ENCODE assay signal across 18 cellular contexts in genomic region chr6:82056567-82056966, GRCh38.
A peak's percentile ranks its signal among the peaks of the same experiment; 100 is the strongest.
DNase-seq lines count a peak whose midpoint lies in the region; ATAC-seq and TF ChIP-seq lines count a peak whose summit lies in the region.
"Had no signal": no experiment of that assay in that cellular context is flagged by ENCODE, and none has a peak within 500 bp of the region (broad histone marks: within the 10 kb centered on the region; RNA-seq: fewer than 3 reads in every experiment).

No MANE protein-coding gene starts in this region.

- TF ChIP-seq RAD21 in HCT116 (IDR thresholded peaks at IDR 0.05; ENCODE audit: low read depth) (no peak), SK-N-SH (IDR thresholded peaks at IDR 0.05; ENCODE audit: low read length) (no peak)

- no peaks in the 10 kb centered on the region for H3K4me1 ChIP-seq in Caco-2
- no peaks in the 10 kb centered on the region for H3K4me1 ChIP-seq in HCT116 (ENCODE audit: control insufficient read depth in 1 of 2, insufficient read depth in 2 of 2, low read length in 2 of 2)
- H3K4me1 ChIP-seq in foreskin keratinocyte = no peaks in the 10 kb centered on the region
- H3K4me1 ChIP-seq in SK-N-SH (ENCODE audit: control insufficient read depth in 1 of 2, insufficient read depth in 2 of 2, low read depth in 1 of 2, low read length in 1 of 2) = peaks cover 8 to 10% of the 10 kb centered on the region in 2 experiments; a peak in 3 of 4 replicates
- H3K4me1 ChIP-seq: A549 had no signal

- no peaks in the 10 kb centered on the region for H3K36me3 ChIP-seq in Caco-2 (ENCODE audit: control insufficient read depth, insufficient read depth, low read length)
- no peaks in the 10 kb centered on the region for H3K36me3 ChIP-seq in HCT116 (ENCODE audit: control insufficient read depth in 1 of 2, insufficient read depth in 2 of 2, low read length in 2 of 2)
- no peaks in the 10 kb centered on the region for H3K36me3 ChIP-seq in SK-N-SH (replicated peaks in 1 of 2; ENCODE audit: control insufficient read depth in 1 of 2, insufficient read depth in 2 of 2, low read length in 1 of 2)

- 78% methylated on average over 1 of the region's 1 CpG for WGBS in SK-N-SH (ENCODE audit: low lambda C conversion rate)

- no peaks in the 10 kb centered on the region for H3K9me3 Mint-ChIP-seq in Caco-2 (ENCODE audit: unreplicated experiment)
- H3K9me3 Mint-ChIP-seq in stimulated activated naive B cell treated with anti-CD40 and anti-IgM and Interleukin-4, amounts not matched to agents 10 μg/mL and 1 μg/mL and 100 μg/mL, for 72 hours = peaks cover 3 to 4% of the 10 kb centered on the region in 2 donors
- H3K9me3 Mint-ChIP-seq: CD4-positive, alpha-beta T cell; H9 had no signal

- H3K9me3 ChIP-seq in Caco-2 (no peaks in the 10 kb centered on the region), HCT116 (ENCODE audit: control insufficient read depth in 1 of 2, insufficient read depth in 1 of 2, low read depth in 1 of 2, low read length in 2 of 2) (no peaks in the 10 kb centered on the region), SK-N-SH (no peaks in the 10 kb centered on the region)
- H3K9me3 ChIP-seq: A549 had no signal

- no peaks in the 10 kb centered on the region for H3K36me3 Mint-ChIP-seq in Caco-2 (ENCODE audit: insufficient read depth, unreplicated experiment)
- H3K36me3 Mint-ChIP-seq in stimulated activated naive B cell treated with anti-CD40 and anti-IgM and Interleukin-4, amounts not matched to agents 10 μg/mL and 1 μg/mL and 100 μg/mL, for 72 hours = no peaks in the 10 kb centered on the region

- H2AFZ ChIP-seq in HCT116 (ENCODE audit: low read depth, low read length, poor library complexity, severe bottlenecking) (no peak overlapping the region), SK-N-SH (ENCODE audit: low read depth) (no peak overlapping the region)

- no peak for TF ChIP-seq POLR2A in HCT116 (IDR thresholded peaks at IDR 0.05; ENCODE audit: borderline replicate concordance, extremely low read depth, insufficient read depth, insufficient read length)

- H3K27me3 Mint-ChIP-seq in Caco-2 (ENCODE audit: insufficient read depth, unreplicated experiment) = no peaks in the 10 kb centered on the region
- peaks cover 0 to 12% of the 10 kb centered on the region in 2 donors for H3K27me3 Mint-ChIP-seq in stimulated activated naive B cell treated with anti-CD40 and anti-IgM and Interleukin-4, amounts not matched to agents 10 μg/mL and 1 μg/mL and 100 μg/mL, for 72 hours

- BruUV-seq in Caco-2 (replicated peaks; lab: Mats Ljungman, UMichigan) = no TSS peak
- BruUV-seq in HCT116 (replicated peaks; lab: Mats Ljungman, UMichigan) = no TSS peak

- H3K4me3 ChIP-seq in Caco-2 (ENCODE audit: low read depth, low read length) (no peak overlapping the region), HCT116 (replicated peaks in 1 of 2; ENCODE audit: low read depth in 1 of 2, low read length in 2 of 2) (no peak overlapping the region), SK-N-SH (ENCODE audit: low read depth in 2 of 2, low read length in 1 of 2) (no peak overlapping the region)
- H3K4me3 ChIP-seq: A549, GM12878 had no signal

- H3K27me3 ChIP-seq in Caco-2 (replicated peaks; ENCODE audit: control insufficient read depth, insufficient read depth, low read length) (no peaks in the 10 kb centered on the region), HCT116 (ENCODE audit: insufficient read depth, low read length) (no peaks in the 10 kb centered on the region), foreskin keratinocyte (peaks cover 4% of the 10 kb centered on the region), SK-N-SH (ENCODE audit: insufficient read depth) (no peaks in the 10 kb centered on the region)

- ATAC-seq in HCT116 (peak; percentile 61; the same call in 1 of the 2 replicates), foreskin keratinocyte (no peak)
- no peak for ATAC-seq in stimulated activated naive B cell treated with anti-CD40 and anti-IgM and Interleukin-4, amounts not matched to agents 10 μg/mL and 1 μg/mL and 100 μg/mL, for 72 hours (replicated peaks)
- ATAC-seq: A549, GM12878 had no signal

- in situ Hi-C loops in SK-MEL-5 (cut with HindIII; ENCODE audit: low pct_unique_long_range_greater_than_20kb, low sequenced_read_pairs) = no loop called here

- H3K79me2 ChIP-seq in HCT116 (ENCODE audit: insufficient read depth, low read length) = no peaks in the 10 kb centered on the region
- no peaks in the 10 kb centered on the region for H3K79me2 ChIP-seq in SK-N-SH (ENCODE audit: insufficient read depth)

- H3K9me2 ChIP-seq in HCT116 (ENCODE audit: insufficient read depth) = no peaks in the 10 kb centered on the region
- no peaks in the 10 kb centered on the region for H3K9me2 ChIP-seq in SK-N-SH

- POLR2A ChIA-PET in Caco-2 (lab: Charles Lee) (no interaction called here), HCT116 (lab: Charles Lee) (no interaction called here), SK-N-SH (lab: Yijun Ruan, JAX) (no interaction called here)

- no peak overlapping the region for H3K9ac ChIP-seq in HCT116 (ENCODE audit: low read length)
- no peak overlapping the region for H3K9ac ChIP-seq in SK-N-SH

- H3K27ac ChIP-seq in HCT116 (ENCODE audit: low read depth, low read length) (no peak overlapping the region), foreskin keratinocyte (no peak overlapping the region), SK-N-SH (ENCODE audit: low read depth in 2 of 2, low read length in 1 of 2) (no peak overlapping the region)
- H3K27ac ChIP-seq: A549, C4-2B, HL-60 had no signal

- no peak overlapping the region for H3K4me3 Mint-ChIP-seq in Caco-2 (ENCODE audit: unreplicated experiment)
- H3K4me3 Mint-ChIP-seq in stimulated activated naive B cell treated with anti-CD40 and anti-IgM and Interleukin-4, amounts not matched to agents 10 μg/mL and 1 μg/mL and 100 μg/mL, for 72 hours = no peak overlapping the region
- H3K4me3 Mint-ChIP-seq: CD4-positive, alpha-beta T cell; H9 had no signal

- RAD21 ChIA-PET in HCT116 (lab: Charles Lee; ENCODE audit: low non-redundant PET in 1 of 2, low total read pairs in 2 of 2, uncharacterized antibody in 2 of 2, unreplicated experiment in 2 of 2) = no interaction called here

- no peak for DNase-seq in Caco-2
- DNase-seq in HCT116 (ENCODE audit: low read depth, low spot score) = no peak
- DNase-seq in SK-MEL-5 (ENCODE audit: low read depth, low spot score) = peak; percentile 28
- DNase-seq in foreskin keratinocyte = no peak
- no peak for DNase-seq in 8988T
- DNase-seq in DMS79 (lab: John Stamatoyannopoulos, UW) = no peak
- no peak for DNase-seq in stimulated activated naive B cell treated with anti-CD40 and anti-IgM and Interleukin-4, amounts not matched to agents 10 μg/mL and 1 μg/mL and 100 μg/mL, for 72 hours
- no peak for DNase-seq in SK-N-SH
- DNase-seq: AML-193; CD4-positive, alpha-beta T cell; DND-41; EL; H9; KG1 had no signal

- TF ChIP-seq CTCF in Caco-2 (IDR thresholded peaks at IDR 0.05; ENCODE audit: insufficient read depth in 1 of 2, low read depth in 1 of 2, low read length in 1 of 2, severe bottlenecking in 1 of 2, unreplicated experiment in 1 of 2) (no peak), HCT116 (IDR thresholded peaks at IDR 0.05 in 2 of 3, conservative IDR thresholded peaks at IDR 0.05 in 1 of 3; ENCODE audit: borderline replicate concordance in 1 of 3, insufficient read depth in 1 of 3, low read depth in 2 of 3, low read length in 2 of 3) (peak in 1 of 3 experiments; percentile 11; a peak in 1 of 6 replicates), foreskin keratinocyte (conservative IDR thresholded peaks at IDR 0.05) (peak; percentile 2), SK-N-SH (IDR thresholded peaks at IDR 0.05) (no peak)

- intact Hi-C loops in Caco-2 (cut with micrococcal nuclease; ENCODE audit: unreplicated experiment) (no loop called here), HCT116 (cut with micrococcal nuclease) (no loop called here)

- TF ChIP-seq EP300 in SK-N-SH (IDR thresholded peaks at IDR 0.05; ENCODE audit: borderline replicate concordance in 1 of 2, low read depth in 1 of 2, low read length in 1 of 2) = no peak

- no peaks in the 10 kb centered on the region for H4K20me1 ChIP-seq in HCT116 (ENCODE audit: insufficient read depth)
- no peaks in the 10 kb centered on the region for H4K20me1 ChIP-seq in SK-N-SH (ENCODE audit: insufficient read depth)

- no peaks in the 10 kb centered on the region for H3F3A ChIP-seq in SK-N-SH (replicated peaks; ENCODE audit: insufficient read depth)

- CTCF ChIA-PET in Caco-2 (lab: Charles Lee) = no interaction called here
- CTCF ChIA-PET in HCT116 (lab: Charles Lee) = no interaction called here
- CTCF ChIA-PET in SK-N-SH (lab: Yijun Ruan, JAX) = no interaction called here

- peak overlapping the region; percentile 36 for H3K27ac Mint-ChIP-seq in Caco-2 (ENCODE audit: unreplicated experiment)
- no peak overlapping the region for H3K27ac Mint-ChIP-seq in stimulated activated naive B cell treated with anti-CD40 and anti-IgM and Interleukin-4, amounts not matched to agents 10 μg/mL and 1 μg/mL and 100 μg/mL, for 72 hours
- H3K27ac Mint-ChIP-seq: CD4-positive, alpha-beta T cell; H9 had no signal

- no peaks in the 10 kb centered on the region for H3K4me1 Mint-ChIP-seq in Caco-2 (ENCODE audit: low read depth, unreplicated experiment)
- no peaks in the 10 kb centered on the region for H3K4me1 Mint-ChIP-seq in stimulated activated naive B cell treated with anti-CD40 and anti-IgM and Interleukin-4, amounts not matched to agents 10 μg/mL and 1 μg/mL and 100 μg/mL, for 72 hours
- H3K4me1 Mint-ChIP-seq: H9 had no signal

- H3K4me2 ChIP-seq in HCT116 (ENCODE audit: low read length) (no peak overlapping the region), SK-N-SH (no peak overlapping the region)
- H3K4me2 ChIP-seq: A549 had no signal

TF ChIP-seq in HCT116, 20 proteins besides CTCF, POLR2A, EP300 and RAD21 (continues in another document):
- TF ChIP-seq MAX (IDR thresholded peaks at IDR 0.05) (no peak), POLR2AphosphoS5 (IDR thresholded peaks at IDR 0.05; ENCODE audit: low read depth, low read length) (no peak)

TF ChIP-seq in SK-N-SH, 30 proteins besides CTCF, POLR2A, EP300 and RAD21 (continues in another document):
- TF ChIP-seq SIN3A (IDR thresholded peaks at IDR 0.05; ENCODE audit: borderline replicate concordance, low read depth, low read length) = no peak
- TF ChIP-seq RCOR1 (IDR thresholded peaks at IDR 0.05; ENCODE audit: low read length) = no peak
- TF ChIP-seq YY1 (IDR thresholded peaks at IDR 0.05; ENCODE audit: low read depth) = no peak
- TF ChIP-seq SMC3 (IDR thresholded peaks at IDR 0.05; ENCODE audit: low read depth, low read length) = no peak
- no peak for TF ChIP-seq CHD2 (IDR thresholded peaks at IDR 0.05; ENCODE audit: low read length, partially characterized antibody)
- no peak for TF ChIP-seq TAF1 (IDR thresholded peaks at IDR 0.05; ENCODE audit: borderline replicate concordance, low read depth, low read length)
- no peak for TF ChIP-seq FOXJ3 (CRISPR knock-in tag; IDR thresholded peaks at IDR 0.05)
- no peak for TF ChIP-seq GABPA (IDR thresholded peaks at IDR 0.05; ENCODE audit: low read depth)
